ENCODE assay signal across 8 cellular contexts in genomic region chr9:134068742-134069535, GRCh38. TPM values are rescaled to one million over a fixed set of nuclear protein-coding genes. Genes with fewer than 3 reads are reported as not detected.
DNase-seq lines count a peak whose midpoint lies in the region; ATAC-seq and TF ChIP-seq lines count a peak whose summit lies in the region.

No MANE protein-coding gene starts in this region.

- H3K4me2 ChIP-seq in DND-41 (ENCODE audit: insufficient read depth, low read length): peak overlapping the region; percentile 92

- H3K4me1 Mint-ChIP-seq in naive thymus-derived CD4-positive, alpha-beta T cell: peaks cover 9 to 34% (median 24%) of the 10 kb centered on the region in 7 donors

- peaks cover 0 to 5% (median 0%) of the 10 kb centered on the region in 11 donors for H3K9me3 Mint-ChIP-seq in naive thymus-derived CD4-positive, alpha-beta T cell

- POLR2A ChIA-PET in naive thymus-derived CD4-positive, alpha-beta T cell (lab: Charles Lee): interaction anchor here (1.0 to 1.8 kb wide), 3 partner anchors 43 to 96 kb away, joined by 4 to 7 read pairs (median 5); partner anchors contain the start of genes RNU6ATAC and WDR5

- H3K4me3 ChIP-seq in DND-41 (ENCODE audit: low read depth in 1 of 2, low read length in 2 of 2): peak overlapping the region; percentile 54 to 84
- peak overlapping the region; percentile 92 for H3K4me3 ChIP-seq in coronary artery
- peak overlapping the region; percentile 97 for H3K4me3 ChIP-seq in naive thymus-derived CD4-positive, alpha-beta T cell (ENCODE audit: low read length)

- H3K27me3 Mint-ChIP-seq in naive thymus-derived CD4-positive, alpha-beta T cell: peaks cover 5 to 36% (median 20%) of the 10 kb centered on the region in 5 donors

- no peaks in the 10 kb centered on the region for H3K36me3 Mint-ChIP-seq in naive thymus-derived CD4-positive, alpha-beta T cell

- H3K4me1 ChIP-seq in DND-41 (ENCODE audit: insufficient read depth, low read length): peaks cover 31% of the 10 kb centered on the region
- H3K4me1 ChIP-seq in naive thymus-derived CD4-positive, alpha-beta T cell (ENCODE audit: control insufficient read depth in 2 of 2, insufficient read depth in 2 of 2, low read length in 2 of 2): peaks cover 21 to 26% of the 10 kb centered on the region in 2 donors

- CTCF ChIA-PET in naive thymus-derived CD4-positive, alpha-beta T cell (lab: Charles Lee): no interaction called here

- peaks cover 15% of the 10 kb centered on the region for H3K27me3 ChIP-seq in DND-41 (ENCODE audit: insufficient read depth, low read length, poor library complexity)
- peaks cover 0 to 4% of the 10 kb centered on the region in 2 donors for H3K27me3 ChIP-seq in naive thymus-derived CD4-positive, alpha-beta T cell (ENCODE audit: control insufficient read depth in 2 of 2, insufficient read depth in 2 of 2, low read length in 2 of 2)

- peak overlapping the region; percentile 76 to 97 (median 90) for H3K27ac Mint-ChIP-seq in naive thymus-derived CD4-positive, alpha-beta T cell

- H3K27ac ChIP-seq in DND-41 (ENCODE audit: low read length): peak overlapping the region; percentile 73
- peak overlapping the region; percentile 88 to 99 for H3K27ac ChIP-seq in coronary artery
- H3K27ac ChIP-seq in naive thymus-derived CD4-positive, alpha-beta T cell (ENCODE audit: low read depth, low read length): peak overlapping the region; percentile 95

- H3K9ac ChIP-seq in DND-41 (ENCODE audit: low read depth, low read length): peak overlapping the region; percentile 68

- TF ChIP-seq CTCF in DND-41 (IDR thresholded peaks at IDR 0.05; ENCODE audit: borderline replicate concordance, extremely low read depth, low read length, poor library complexity, severe bottlenecking): no peak
- TF ChIP-seq CTCF in coronary artery (IDR thresholded peaks at IDR 0.05): no peak

- DNase-seq in DND-41 (no peak), M059J (ENCODE audit: low read depth) (peak; percentile 58), coronary artery (ENCODE audit: low spot score) (peak; percentile 65), NCI-H345 treated with DMSO at 0.1 percent for 48 hours (lab: John Stamatoyannopoulos, UW; ENCODE audit: unreplicated experiment) (no peak), CD1c-positive myeloid dendritic cell (ENCODE audit: extremely low spot score) (no peak)
- peak in 1 of 9 donors; percentile 22 for DNase-seq in naive thymus-derived CD4-positive, alpha-beta T cell
- DNase-seq in stimulated activated CD4-positive, alpha-beta T cell treated with anti-CD3 and anti-CD28 coated beads, Interleukin-1b, Interleukin-23, amount 100 ng/mL, for 48 hours: no peak

- intact Hi-C loops in naive thymus-derived CD4-positive, alpha-beta T cell (cut with micrococcal nuclease): loop anchor here (1.0 to 10.0 kb wide), 17 partner anchors 30 to 1838 kb away; partner anchors contain the start of genes BRD3OS (in 2 of the 2), RNU6ATAC (in 2 of the 2), TSC1 (in 2 of the 2) and VAV2 (in 2 of the 2)

- peak overlapping the region; percentile 77 to 91 (median 87) for H3K4me3 Mint-ChIP-seq in naive thymus-derived CD4-positive, alpha-beta T cell

- H2AFZ ChIP-seq in DND-41 (ENCODE audit: low read depth, low read length): peak overlapping the region; percentile 94

- no peaks in the 10 kb centered on the region for H3K9me3 ChIP-seq in DND-41 (ENCODE audit: insufficient read depth, low read length, severe bottlenecking)
- H3K9me3 ChIP-seq in naive thymus-derived CD4-positive, alpha-beta T cell (ENCODE audit: control insufficient read depth in 2 of 3, low read length in 3 of 3): no peaks in the 10 kb centered on the region

- H3K79me2 ChIP-seq in DND-41 (ENCODE audit: insufficient read depth, low read length): peaks cover 35% of the 10 kb centered on the region

- peaks cover 20% of the 10 kb centered on the region for H4K20me1 ChIP-seq in DND-41 (ENCODE audit: insufficient read depth, low read length)

- ATAC-seq in DND-41 (ENCODE audit: insufficient read depth, low read depth) (no peak), HG03432 (IDR thresholded peaks at IDR 0.05; ENCODE audit: unreplicated experiment) (no peak)
- ATAC-seq in naive thymus-derived CD4-positive, alpha-beta T cell: no peak

- H3K36me3 ChIP-seq in DND-41 (ENCODE audit: insufficient read depth, low read length): peaks cover 5% of the 10 kb centered on the region; the same call in 1 of the 2 replicates
- no peaks in the 10 kb centered on the region for H3K36me3 ChIP-seq in naive thymus-derived CD4-positive, alpha-beta T cell (ENCODE audit: control insufficient read depth in 2 of 3, insufficient read depth in 3 of 3, low read length in 3 of 3)

RNA-seq across cellular contexts. Expression of gene BRD3, which starts 1.1 kb away (rescaled TPM):
- total RNA-seq in M059J (2014; rRNA removed; shearing (Covaris generic)): 4.6 and 5.5 TPM in 2 replicates
- 10 to 100 TPM; 29.0 to 49.7 (median 40.4) TPM for total RNA-seq in naive thymus-derived CD4-positive, alpha-beta T cell
- 10 to 100 TPM; 12.4 to 36.4 TPM for polyA plus RNA-seq in naive thymus-derived CD4-positive, alpha-beta T cell

RNA-seq across cellular contexts. Expression of gene BRD3OS, which starts 43.7 kb away (rescaled TPM):
- total RNA-seq in M059J (2014; rRNA removed; shearing (Covaris generic)): 22.7 and 32.3 TPM in 2 replicates
- 10 to 100 TPM in 3 of 5 experiments, 1 to 10 TPM in 2; 8.3 to 19.3 (median 12.7) TPM for total RNA-seq in naive thymus-derived CD4-positive, alpha-beta T cell
- 10 to 100 TPM; 22.1 to 28.1 TPM for polyA plus RNA-seq in naive thymus-derived CD4-positive, alpha-beta T cell

Comparison
In these comparisons a context has a peak if more than half of its experiments do, and no peak if none do; other contexts are left out.
1. DNase-seq: peak in M059J (single experiment) and coronary artery (single experiment); none in DND-41 (single experiment), stimulated activated CD4-positive, alpha-beta T cell treated with anti-CD3 and anti-CD28 coated beads, Interleukin-1b, Interleukin-23, amount 100 ng/mL, for 48 hours (single experiment), NCI-H345 treated with DMSO at 0.1 percent for 48 hours (single experiment) and CD1c-positive myeloid dendritic cell (single experiment).
2. Peak in every context shown above with its lines, with median percentiles within 50 percentile points of each other: H3K27ac ChIP-seq and H3K4me3 ChIP-seq.